In the genomic region with DNA sequence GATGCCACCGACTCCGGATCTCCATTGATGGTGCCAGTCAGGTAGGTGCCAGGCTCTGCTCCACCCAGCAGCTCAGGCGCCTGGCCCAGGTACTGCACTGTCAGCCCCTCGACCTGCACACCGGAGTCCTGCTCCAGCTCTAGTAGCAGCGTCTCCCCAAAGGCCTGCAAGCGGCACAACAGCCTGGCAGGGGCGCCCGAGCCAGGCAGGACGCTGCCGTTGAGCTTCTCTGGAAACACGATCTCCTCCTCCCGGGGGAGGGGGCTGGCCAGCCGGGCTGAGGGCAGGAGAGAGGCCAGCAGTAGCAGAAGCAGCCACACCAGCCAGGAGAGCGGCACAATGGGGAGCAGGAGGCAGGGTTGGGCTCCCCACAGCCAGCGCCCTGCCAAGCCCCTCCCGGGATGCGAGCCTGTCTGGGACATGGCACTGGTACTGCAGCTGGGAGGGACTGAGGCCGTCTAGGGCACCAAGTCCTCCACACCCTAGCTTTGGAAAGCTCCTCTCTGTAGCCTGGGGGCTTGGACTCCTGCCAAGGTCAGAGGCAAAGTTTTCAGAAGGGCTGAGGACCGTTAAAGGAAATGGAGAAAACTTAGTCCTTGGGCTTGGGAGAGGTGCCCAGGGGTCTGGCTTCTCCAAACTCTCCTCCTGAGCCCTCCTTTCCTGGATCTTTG, we compare ENCODE assay signal across 8 cellular contexts. TPM values are rescaled to one million over a fixed set of nuclear protein-coding genes. Genes with fewer than 3 reads are reported as not detected.
DNase-seq lines count a peak whose midpoint lies in the region; ATAC-seq, FAIRE-seq and TF ChIP-seq lines count a peak whose summit lies in the region.

No MANE protein-coding gene starts in this region.

- peaks cover 4% of the 10 kb centered on the region for H3K36me3 ChIP-seq in BJ (ENCODE audit: control insufficient read depth, insufficient read depth, low read length)
- peaks cover 0 to 2% of the 10 kb centered on the region in 2 experiments for H3K36me3 ChIP-seq in endothelial cell of umbilical vein (ENCODE audit: control insufficient read depth in 2 of 2, extremely low read depth in 1 of 2, insufficient read depth in 2 of 2, low read length in 2 of 2)

- BruUV-seq in endothelial cell of umbilical vein (replicated peaks; lab: Mats Ljungman, UMichigan) = TSS peak; percentile 4

- CTCF ChIA-PET in BJ (lab: Yijun Ruan, JAX) (interaction anchor here (0.6 to 2.9 kb wide), 5 partner anchors 12 to 184 kb away, joined by 3 to 18 read pairs (median 6); partner anchors contain the start of genes PPOX and TOMM40L), endothelial cell of umbilical vein (lab: Charles Lee) (interaction anchor here (1.0 to 3.2 kb wide), 7 partner anchors 9 to 184 kb away, joined by 3 to 35 read pairs (median 14); partner anchors contain the start of genes PPOX and TOMM40L)

- H3K9me1 ChIP-seq in endothelial cell of umbilical vein (replicated peaks; ENCODE audit: control insufficient read depth, extremely low read depth, insufficient read depth, low read length) = no peaks in the 10 kb centered on the region

- H2AFZ ChIP-seq in endothelial cell of umbilical vein (ENCODE audit: low read depth, low read length) = peak overlapping the region; percentile 16

- intact Hi-C loops in endothelial cell of umbilical vein (cut with micrococcal nuclease) = no loop called here

- H3K79me2 ChIP-seq in endothelial cell of umbilical vein (ENCODE audit: control insufficient read depth, insufficient read depth, low read length) = peaks cover 44% of the 10 kb centered on the region

- H4K20me1 ChIP-seq in endothelial cell of umbilical vein (replicated peaks; ENCODE audit: control insufficient read depth, extremely low read depth, insufficient read depth, low read length) = no peaks in the 10 kb centered on the region

- dilution Hi-C loops in endothelial cell of umbilical vein (cut with MboI; ENCODE audit: extremely low pct_ligation_motif_present, low sequenced_read_pairs) = no loop called here

- H3K4me2 ChIP-seq in endothelial cell of umbilical vein (ENCODE audit: insufficient read depth, low read length) = peak overlapping the region; percentile 47

- peak overlapping the region; percentile 98 for H3K27ac ChIP-seq in endothelial cell of umbilical vein (ENCODE audit: insufficient read depth, low read depth, low read length)

- ATAC-seq in HG03108 (IDR thresholded peaks at IDR 0.05; ENCODE audit: unreplicated experiment) = no peak

- H3K9me3 ChIP-seq in endothelial cell of umbilical vein (replicated peaks; ENCODE audit: control insufficient read depth, insufficient read depth, low read length) = no peaks in the 10 kb centered on the region

- H3K27me3 ChIP-seq in BJ (ENCODE audit: control insufficient read depth, insufficient read depth, low read length) = no peaks in the 10 kb centered on the region
- no peaks in the 10 kb centered on the region for H3K27me3 ChIP-seq in endothelial cell of umbilical vein (ENCODE audit: control insufficient read depth in 2 of 2, insufficient read depth in 2 of 2, low read length in 2 of 2)

- POLR2A ChIA-PET in BJ (lab: Charles Lee) = no interaction called here
- POLR2A ChIA-PET in endothelial cell of umbilical vein (lab: Charles Lee) = interaction anchor here (0.5 kb wide), 1 partner anchor 44 kb away, joined by 3 read pairs; no protein-coding TSS in a partner anchor

- peaks cover 59% of the 10 kb centered on the region for H3K4me1 ChIP-seq in endothelial cell of umbilical vein (ENCODE audit: control insufficient read depth, extremely low read depth, insufficient read depth, low read length)

- H3K4me3 ChIP-seq in BJ (ENCODE audit: low read depth, low read length) (peak overlapping the region; percentile 40), endothelial cell of umbilical vein (replicated peaks in 1 of 3; ENCODE audit: insufficient read depth in 1 of 3, low read depth in 1 of 3, low read length in 3 of 3) (peak overlapping the region; percentile 26 to 51 (median 44))

- DNase-seq in BJ (ENCODE audit: low read depth) = no peak
- peak; percentile 43 to 67 for DNase-seq in NCI-H524 (lab: John Stamatoyannopoulos, UW)
- DNase-seq in endothelial cell of umbilical vein (ENCODE audit: low read depth, low spot score) = peak; percentile 62
- DNase-seq in myocyte (ENCODE audit: low read depth) = peak; percentile 80
- DNase-seq in MV-4-11 (lab: John Stamatoyannopoulos, UW) = no peak
- no peak for DNase-seq in kidney tubule cell (ENCODE audit: low spot score)
- DNase-seq in HK-2 (ENCODE audit: unreplicated experiment) = no peak

- peak overlapping the region; percentile 42 for H3K9ac ChIP-seq in endothelial cell of umbilical vein (replicated peaks; ENCODE audit: extremely low read depth, insufficient read depth, low read length)

- peak; percentile 78 for TF ChIP-seq POLR2A in endothelial cell of umbilical vein (IDR thresholded peaks at IDR 0.05; ENCODE audit: low read depth, low read length)

- peak; percentile 33 for FAIRE-seq in endothelial cell of umbilical vein (lab: Jason Lieb, UNC)

- peak; percentile 26; the same call in 1 of the 2 replicates for TF ChIP-seq CTCF in BJ (IDR thresholded peaks at IDR 0.05; ENCODE audit: insufficient read depth, low read depth, low read length)
- TF ChIP-seq CTCF in endothelial cell of umbilical vein (IDR thresholded peaks at IDR 0.05; ENCODE audit: extremely low read depth in 1 of 2, insufficient read depth in 1 of 2, low read depth in 1 of 2, low read length in 2 of 2) = no peak

RNA-seq across cellular contexts. Expression of gene ADAMTS4, which starts 0.5 kb away (rescaled TPM):
- polyA plus RNA-seq in BJ (2011; rRNA removed) (0.99 and 1.3 TPM in 2 replicates), endothelial cell of umbilical vein (2.5 and 2.6 TPM in 2 replicates)
- polyA minus RNA-seq in BJ (2011; rRNA and poly(A)+ RNA removed) = 4.1 and 4.2 TPM in 2 replicates
- total RNA-seq in endothelial cell of umbilical vein (8.9 and 13.6 TPM in 2 replicates), myocyte (19.7 and 22.4 TPM in 2 replicates)
- 1.1 and 1.4 TPM in 2 replicates for polyA plus RNA-seq in endothelial cell of umbilical vein (2011; cell fraction: cytosol; rRNA removed)
- 2.7 and 3.4 TPM in 2 replicates for polyA plus RNA-seq in endothelial cell of umbilical vein (2011; cell fraction: nucleus; rRNA removed)
- polyA plus RNA-seq in endothelial cell of umbilical vein (2012) = 11.6 and 12.1 TPM in 2 replicates
- 3.5 and 13.4 TPM in 2 replicates for polyA minus RNA-seq in endothelial cell of umbilical vein
- 0.41 TPM for polyA minus RNA-seq in endothelial cell of umbilical vein (2011; cell fraction: cytosol; rRNA and poly(A)+ RNA removed)
- polyA minus RNA-seq in endothelial cell of umbilical vein (2011; cell fraction: nucleus; rRNA and poly(A)+ RNA removed) = 7.3 and 7.8 TPM in 2 replicates
- polyA plus RNA-seq in myocyte (2012) = 7.2 TPM

RNA-seq across cellular contexts. Expression of gene NDUFS2, which starts 3.8 kb away (rescaled TPM):
- polyA plus RNA-seq in BJ (2011; rRNA removed) = 129 TPM in 2 replicates
- polyA minus RNA-seq in BJ (2011; rRNA and poly(A)+ RNA removed) = 91.0 and 163 TPM in 2 replicates
- total RNA-seq in endothelial cell of umbilical vein = 95.1 and 99.7 TPM in 2 replicates
- polyA plus RNA-seq in endothelial cell of umbilical vein = 101 and 130 TPM in 2 replicates
- polyA plus RNA-seq in endothelial cell of umbilical vein (2011; cell fraction: cytosol; rRNA removed) = 119 and 125 TPM in 2 replicates
- 133 and 144 TPM in 2 replicates for polyA plus RNA-seq in endothelial cell of umbilical vein (2011; cell fraction: nucleus; rRNA removed)
- polyA plus RNA-seq in endothelial cell of umbilical vein (2012) = 97.3 and 104 TPM in 2 replicates
- polyA minus RNA-seq in endothelial cell of umbilical vein = 209 and 223 TPM in 2 replicates
- polyA minus RNA-seq in endothelial cell of umbilical vein (2011; cell fraction: cytosol; rRNA and poly(A)+ RNA removed) = 114 TPM
- polyA minus RNA-seq in endothelial cell of umbilical vein (2011; cell fraction: nucleus; rRNA and poly(A)+ RNA removed) = 68.0 and 89.1 TPM in 2 replicates
- 162 TPM in 2 replicates for total RNA-seq in myocyte
- 130 TPM for polyA plus RNA-seq in myocyte (2012)

RNA-seq across cellular contexts. Expression of gene FCER1G, which starts 16.8 kb away (rescaled TPM):
- polyA plus RNA-seq in BJ (2011; rRNA removed) (0.38 and 0.47 TPM in 2 replicates), endothelial cell of umbilical vein (1.1 and 1.3 TPM in 2 replicates)
- polyA minus RNA-seq in BJ (2011; rRNA and poly(A)+ RNA removed) = 0.77 TPM in 1 of 2 replicates, not detected in the other
- total RNA-seq in endothelial cell of umbilical vein (1.6 and 2.2 TPM in 2 replicates), myocyte (not detected in 2 replicates)
- polyA plus RNA-seq in endothelial cell of umbilical vein (2011; cell fraction: cytosol; rRNA removed) = 0.57 and 0.63 TPM in 2 replicates
- polyA plus RNA-seq in endothelial cell of umbilical vein (2011; cell fraction: nucleus; rRNA removed) = 1.9 and 2.4 TPM in 2 replicates
- 0.60 TPM in 1 of 2 replicates, not detected in the other for polyA plus RNA-seq in endothelial cell of umbilical vein (2012)
- 0.93 TPM in 1 of 2 replicates, not detected in the other for polyA minus RNA-seq in endothelial cell of umbilical vein
- polyA minus RNA-seq in endothelial cell of umbilical vein (2011; cell fraction: cytosol; rRNA and poly(A)+ RNA removed) = not detected
- polyA minus RNA-seq in endothelial cell of umbilical vein (2011; cell fraction: nucleus; rRNA and poly(A)+ RNA removed) = 1.5 TPM in 1 of 2 replicates, not detected in the other
- 1.5 TPM for polyA plus RNA-seq in myocyte (2012)

RNA-seq across cellular contexts. Expression of gene B4GALT3, which starts 21.0 kb away (rescaled TPM):
- polyA plus RNA-seq in BJ (2011; rRNA removed) (24.7 and 39.0 TPM in 2 replicates), endothelial cell of umbilical vein (55.5 and 60.4 TPM in 2 replicates)
- 14.4 and 18.5 TPM in 2 replicates for polyA minus RNA-seq in BJ (2011; rRNA and poly(A)+ RNA removed)
- total RNA-seq in endothelial cell of umbilical vein (39.5 and 39.8 TPM in 2 replicates), myocyte (32.8 and 34.3 TPM in 2 replicates)
- 43.9 and 47.0 TPM in 2 replicates for polyA plus RNA-seq in endothelial cell of umbilical vein (2011; cell fraction: cytosol; rRNA removed)
- polyA plus RNA-seq in endothelial cell of umbilical vein (2011; cell fraction: nucleus; rRNA removed) = 46.1 and 53.2 TPM in 2 replicates
- 36.9 and 38.5 TPM in 2 replicates for polyA plus RNA-seq in endothelial cell of umbilical vein (2012)
- 22.8 and 24.6 TPM in 2 replicates for polyA minus RNA-seq in endothelial cell of umbilical vein
- 18.3 TPM for polyA minus RNA-seq in endothelial cell of umbilical vein (2011; cell fraction: cytosol; rRNA and poly(A)+ RNA removed)
- polyA minus RNA-seq in endothelial cell of umbilical vein (2011; cell fraction: nucleus; rRNA and poly(A)+ RNA removed) = 13.6 and 14.2 TPM in 2 replicates
- 38.3 TPM for polyA plus RNA-seq in myocyte (2012)

RNA-seq across cellular contexts. Expression of gene APOA2, which starts 25.1 kb away (rescaled TPM):
- polyA plus RNA-seq in BJ (2011; rRNA removed) (not detected in 2 replicates), endothelial cell of umbilical vein (not detected in 2 replicates)
- polyA minus RNA-seq in BJ (2011; rRNA and poly(A)+ RNA removed) = not detected in 2 replicates
- total RNA-seq in endothelial cell of umbilical vein (not detected in 2 replicates), myocyte (not detected in 2 replicates)
- polyA plus RNA-seq in endothelial cell of umbilical vein (2011; cell fraction: cytosol; rRNA removed) = not detected in 2 replicates
- not detected in 2 replicates for polyA plus RNA-seq in endothelial cell of umbilical vein (2011; cell fraction: nucleus; rRNA removed)
- 0.84 TPM in 1 of 2 replicates, not detected in the other for polyA plus RNA-seq in endothelial cell of umbilical vein (2012)
- polyA minus RNA-seq in endothelial cell of umbilical vein = not detected in 2 replicates
- polyA minus RNA-seq in endothelial cell of umbilical vein (2011; cell fraction: cytosol; rRNA and poly(A)+ RNA removed) = not detected
- polyA minus RNA-seq in endothelial cell of umbilical vein (2011; cell fraction: nucleus; rRNA and poly(A)+ RNA removed) = not detected in 2 replicates
- not detected for polyA plus RNA-seq in myocyte (2012)

Comparison
In these comparisons a context has a peak if more than half of its experiments do, and no peak if none do; other contexts are left out.
1. DNase-seq: peak in NCI-H524 (2 of 2), endothelial cell of umbilical vein (single experiment) and myocyte (single experiment); none in BJ (single experiment), MV-4-11 (single experiment), kidney tubule cell (single experiment) and HK-2 (single experiment).